Comparison of ENCODE assay signal across 1 cellular context in the genomic region with DNA sequence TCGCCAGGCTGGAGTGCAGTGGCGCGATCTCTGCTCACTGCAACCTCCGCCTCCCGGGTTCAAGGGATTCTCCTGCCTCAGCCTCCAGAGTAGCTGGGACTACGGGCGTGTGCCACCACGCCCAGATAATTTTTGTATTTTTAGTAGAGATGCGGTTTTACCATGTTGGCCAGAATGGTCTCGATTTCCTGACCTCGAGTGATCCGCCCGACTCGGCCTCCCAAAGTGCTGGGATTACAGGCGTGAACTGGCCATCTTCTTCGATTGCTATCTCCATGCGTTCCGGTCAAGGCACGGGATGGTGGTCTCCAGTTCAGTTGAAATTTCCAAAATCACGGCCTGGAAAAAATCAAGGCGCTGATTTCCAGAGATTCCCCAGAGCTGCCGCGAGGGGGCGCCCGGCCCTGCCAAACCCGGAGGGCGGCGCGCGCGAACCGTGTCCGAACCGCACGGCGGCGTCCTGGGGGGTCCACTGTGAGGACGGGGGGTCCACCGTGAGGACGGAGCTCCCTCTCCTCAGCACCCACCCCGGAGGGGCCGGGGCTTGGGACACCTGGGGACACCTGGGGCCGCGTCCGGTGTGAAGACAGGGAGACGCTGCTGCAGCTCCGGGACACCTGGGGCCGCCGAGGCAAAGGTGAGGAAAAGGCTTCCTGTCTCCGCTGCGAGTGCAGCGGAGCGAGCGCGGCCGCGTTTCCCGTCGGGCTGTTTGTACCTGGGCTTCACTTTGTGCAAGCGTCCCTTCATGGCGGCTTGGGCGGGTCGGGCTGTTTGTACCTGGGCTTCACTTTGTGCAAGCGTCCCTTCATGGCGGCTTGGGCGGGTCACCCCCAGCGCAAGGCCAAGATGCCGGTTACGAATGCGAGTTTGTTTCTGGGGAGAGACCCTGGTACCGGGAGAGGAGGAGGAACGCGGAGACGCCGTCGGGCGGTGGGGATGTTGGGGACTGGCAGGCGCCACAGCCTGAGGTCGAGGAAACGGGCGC.
A peak's percentile ranks its signal among the peaks of the same experiment; 100 is the strongest.
TF ChIP-seq lines count a peak whose summit lies in the region.

No MANE protein-coding gene starts in this region.

TF ChIP-seq in K562, 482 proteins besides CTCF, POLR2A, EP300 and RAD21 (continued from another document):
- TF ChIP-seq RCOR1 (IDR thresholded peaks at IDR 0.05; ENCODE audit: borderline replicate concordance in 1 of 2, low read depth in 2 of 2, low read length in 2 of 2) = peak in 1 of 2 experiments; percentile 48; a peak in 1 of 4 replicates
